ENCODE assay signal across 22 cellular contexts in genomic region chr20:59578602-59579403, GRCh38. TPM values are rescaled to one million over a fixed set of nuclear protein-coding genes. Genes with fewer than 3 reads are reported as not detected.
"Had no signal": no experiment of that assay in that cellular context is flagged by ENCODE, and none has a peak within 500 bp of the region (broad histone marks: within the 10 kb centered on the region; RNA-seq: fewer than 3 reads in every experiment).

No MANE protein-coding gene starts in this region.

- H3K36me3 Mint-ChIP-seq: activated naive CD8-positive, alpha-beta T cell treated with anti-CD3 and anti-CD28 coated beads, Interleukin-2, amount 10 ng/mL, durations not matched to agents 7 days and 5 days; immature natural killer cell; memory B cell; naive B cell had no signal

- H3K4me3 Mint-ChIP-seq: activated naive CD8-positive, alpha-beta T cell treated with anti-CD3 and anti-CD28 coated beads, Interleukin-2, amount 10 ng/mL, durations not matched to agents 7 days and 5 days; activated T-helper 1 cell treated with anti-CD3 and anti-CD28 coated beads, Interleukin-12 subunit alpha, Interleukin-12 subunit beta, Interleukin-2, Interleukin-4 antibody, amounts not matched to agents 30 ng/mL and 10 ng/mL and 1 ng/mL, durations not matched to agents 14 hours and 24 hours and 36 hours; immature natural killer cell; memory B cell; naive B cell; stimulated activated naive B cell treated with anti-CD40 and anti-IgM and Interleukin-4, amounts not matched to agents 10 μg/mL and 1 μg/mL and 100 μg/mL, for 72 hours had no signal

- H3K4me1 Mint-ChIP-seq: activated naive CD8-positive, alpha-beta T cell treated with anti-CD3 and anti-CD28 coated beads, Interleukin-2, amount 10 ng/mL, durations not matched to agents 7 days and 5 days; immature natural killer cell; memory B cell; stimulated activated naive B cell treated with anti-CD40 and anti-IgM and Interleukin-4, amounts not matched to agents 10 μg/mL and 1 μg/mL and 100 μg/mL, for 72 hours had no signal

- H3K27ac Mint-ChIP-seq: activated naive CD8-positive, alpha-beta T cell treated with anti-CD3 and anti-CD28 coated beads, Interleukin-2, amount 10 ng/mL, durations not matched to agents 7 days and 5 days; activated T-helper 1 cell treated with anti-CD3 and anti-CD28 coated beads, Interleukin-12 subunit alpha, Interleukin-12 subunit beta, Interleukin-2, Interleukin-4 antibody, amounts not matched to agents 30 ng/mL and 10 ng/mL and 1 ng/mL, durations not matched to agents 14 hours and 24 hours and 36 hours; immature natural killer cell; memory B cell; stimulated activated naive B cell treated with anti-CD40 and anti-IgM and Interleukin-4, amounts not matched to agents 10 μg/mL and 1 μg/mL and 100 μg/mL, for 72 hours had no signal

- H3K9me3 ChIP-seq: esophagus muscularis mucosa, left ventricle myocardium inferior, mucosa of descending colon, neutrophil, thoracic aorta had no signal

- H3K36me3 ChIP-seq: esophagus muscularis mucosa, left ventricle myocardium inferior, neutrophil, thoracic aorta, WERI-Rb-1 had no signal

- H3K4me1 ChIP-seq: parathyroid adenoma had no signal

- DNase-seq: activated CD4-positive, alpha-beta T cell treated with anti-CD3 and anti-CD28 coated beads, Interleukin-2, amount 50 U/mL, for 4 hours; activated naive CD4-positive, alpha-beta T cell; activated naive CD8-positive, alpha-beta T cell treated with anti-CD3 and anti-CD28 coated beads, Interleukin-2, amount 10 ng/mL, durations not matched to agents 7 days and 5 days; activated T-cell treated with anti-CD3 and anti-CD28 coated beads for 4 hours; cortex of kidney; effector CD4-positive, alpha-beta T cell; immature natural killer cell; kidney glomerular epithelial cell; left ventricle myocardium inferior; mucosa of descending colon; naive B cell; stimulated activated naive B cell treated with anti-CD40 and anti-IgM and Interleukin-4, amounts not matched to agents 10 μg/mL and 1 μg/mL and 100 μg/mL, for 72 hours; T-helper 2 cell; WERI-Rb-1 had no signal

- H3K9me3 Mint-ChIP-seq: activated naive CD8-positive, alpha-beta T cell treated with anti-CD3 and anti-CD28 coated beads, Interleukin-2, amount 10 ng/mL, durations not matched to agents 7 days and 5 days; activated T-helper 1 cell treated with anti-CD3 and anti-CD28 coated beads, Interleukin-12 subunit alpha, Interleukin-12 subunit beta, Interleukin-2, Interleukin-4 antibody, amounts not matched to agents 30 ng/mL and 10 ng/mL and 1 ng/mL, durations not matched to agents 14 hours and 24 hours and 36 hours; immature natural killer cell; memory B cell; stimulated activated naive B cell treated with anti-CD40 and anti-IgM and Interleukin-4, amounts not matched to agents 10 μg/mL and 1 μg/mL and 100 μg/mL, for 72 hours had no signal

- H3K27ac ChIP-seq: esophagus muscularis mucosa, left ventricle myocardium inferior, neutrophil, parathyroid adenoma, thoracic aorta, WERI-Rb-1 had no signal

- H3K4me3 ChIP-seq: esophagus muscularis mucosa, mucosa of descending colon, thoracic aorta had no signal

- ATAC-seq: mucosa of descending colon; sciatic nerve; stimulated activated naive B cell treated with anti-CD40 and anti-IgM and Interleukin-4, amounts not matched to agents 10 μg/mL and 1 μg/mL and 100 μg/mL, for 72 hours had no signal

RNA-seq across cellular contexts. Expression of gene PHACTR3, which starts 25.5 kb away (rescaled TPM):
- total RNA-seq: activated naive CD8-positive, alpha-beta T cell treated with anti-CD3 and anti-CD28 coated beads, Interleukin-2, amount 10 ng/mL, durations not matched to agents 7 days and 5 days; activated T-helper 1 cell treated with anti-CD3 and anti-CD28 coated beads, Interleukin-12 subunit alpha, Interleukin-12 subunit beta, Interleukin-2, Interleukin-4 antibody, amounts not matched to agents 30 ng/mL and 10 ng/mL and 1 ng/mL, durations not matched to agents 14 hours and 24 hours and 36 hours; endothelial cell of umbilical vein; sciatic nerve; thoracic aorta had no signal
